Comparison of ENCODE assay signal across 9 cellular contexts in the genomic region with DNA sequence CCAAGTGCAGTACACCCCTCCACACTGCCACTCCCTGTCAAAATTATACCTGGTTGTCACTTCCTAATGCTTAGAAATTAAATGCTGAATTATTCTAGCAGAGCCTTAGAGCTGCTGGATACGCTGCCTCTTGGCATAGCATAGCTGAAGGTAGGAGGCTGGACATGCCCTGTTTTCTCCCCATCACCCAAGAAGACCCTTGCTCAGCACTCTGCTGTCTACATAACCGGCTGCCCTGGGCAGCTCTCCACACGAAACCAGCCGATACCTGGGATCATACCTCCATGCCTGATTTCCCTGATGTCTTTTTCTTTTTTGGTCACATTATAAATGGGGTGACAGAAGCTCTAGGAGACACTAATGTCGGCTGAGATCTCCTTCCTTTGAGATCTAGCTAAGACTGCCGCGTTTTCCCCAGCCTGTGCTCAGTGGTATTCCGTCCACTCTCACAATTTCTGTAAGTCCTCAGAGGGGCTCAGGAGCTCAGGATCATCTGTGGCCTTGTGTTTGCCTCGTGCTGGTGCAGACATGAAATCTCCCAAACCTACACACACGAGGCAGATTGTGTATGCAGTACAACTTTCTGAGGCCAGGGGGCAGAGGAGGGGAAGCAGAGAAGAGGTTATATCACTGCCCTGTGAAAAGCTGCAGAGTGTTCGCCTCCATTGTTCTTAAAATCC. TPM values are rescaled to one million over a fixed set of nuclear protein-coding genes. Genes with fewer than 3 reads are reported as not detected.
A peak's percentile ranks its signal among the peaks of the same experiment; 100 is the strongest.
DNase-seq lines count a peak whose midpoint lies in the region; ATAC-seq and TF ChIP-seq lines count a peak whose summit lies in the region.
"Had no signal": no experiment of that assay in that cellular context is flagged by ENCODE, and none has a peak within 500 bp of the region (broad histone marks: within the 10 kb centered on the region; RNA-seq: fewer than 3 reads in every experiment).

No MANE protein-coding gene starts in this region.

- H2AFZ ChIP-seq in OCI-LY3 (ENCODE audit: low read depth, low read length) (peak overlapping the region; percentile 52; the same call in 1 of the 2 replicates), neural progenitor cell (replicated peaks) (peak overlapping the region; percentile 92)

- no peaks in the 10 kb centered on the region for H3K9me3 ChIP-seq in OCI-LY3 (ENCODE audit: insufficient read depth, low read length)
- H3K9me3 ChIP-seq in neural progenitor cell (ENCODE audit: low read depth), result no peaks in the 10 kb centered on the region
- no peaks in the 10 kb centered on the region for H3K9me3 ChIP-seq in vagina

- no peaks in the 10 kb centered on the region for H4K20me1 ChIP-seq in OCI-LY3 (ENCODE audit: insufficient read depth, low read length)
- no peaks in the 10 kb centered on the region for H4K20me1 ChIP-seq in neural progenitor cell (ENCODE audit: low read depth)

- H3K4me3 ChIP-seq in OCI-LY3 (ENCODE audit: low read length) (no peak overlapping the region), fibroblast of mammary gland (ENCODE audit: control insufficient read depth, low read depth, low read length) (no peak overlapping the region), neural progenitor cell (no peak overlapping the region), vagina (no peak overlapping the region)

- no peaks in the 10 kb centered on the region for H3K27me3 Mint-ChIP-seq in activated T-cell treated with anti-CD3 and anti-CD28 coated beads, Interleukin-2, amount 50 U/mL, for 24 hours
- no peaks in the 10 kb centered on the region for H3K27me3 Mint-ChIP-seq in neural progenitor cell (ENCODE audit: insufficient read depth, low read depth)
- H3K27me3 Mint-ChIP-seq: activated naive CD8-positive, alpha-beta T cell had no signal

- TF ChIP-seq CTCF in OCI-LY3 (IDR thresholded peaks at IDR 0.05; ENCODE audit: low read depth, low read length), result peak; percentile 65
- peak; percentile 79 for TF ChIP-seq CTCF in fibroblast of mammary gland (conservative IDR thresholded peaks at IDR 0.05; ENCODE audit: control insufficient read depth, insufficient read depth, low read depth, low read length)
- TF ChIP-seq CTCF in neural progenitor cell (IDR thresholded peaks at IDR 0.05), result peak; percentile 66
- no peak for TF ChIP-seq CTCF in vagina (IDR thresholded peaks at IDR 0.05)

- H3F3A ChIP-seq in neural progenitor cell (ENCODE audit: low read depth), result no peaks in the 10 kb centered on the region

- H3K4me1 ChIP-seq in OCI-LY3 (ENCODE audit: low read length), result peaks cover 16% of the 10 kb centered on the region
- H3K4me1 ChIP-seq in neural progenitor cell, result no peaks in the 10 kb centered on the region
- H3K4me1 ChIP-seq in vagina, result peaks cover 5% of the 10 kb centered on the region

- no peak overlapping the region for H3K9ac ChIP-seq in OCI-LY3 (ENCODE audit: low read length)
- no peak overlapping the region for H3K9ac ChIP-seq in neural progenitor cell

- H3K79me2 ChIP-seq in OCI-LY3 (ENCODE audit: low read length), result no peaks in the 10 kb centered on the region
- H3K79me2 ChIP-seq in neural progenitor cell (ENCODE audit: low read depth), result no peaks in the 10 kb centered on the region

- H3K4me3 Mint-ChIP-seq in activated T-cell treated with anti-CD3 and anti-CD28 coated beads, Interleukin-2, amount 50 U/mL, for 24 hours, result no peak overlapping the region
- H3K4me3 Mint-ChIP-seq in neural progenitor cell, result no peak overlapping the region
- H3K4me3 Mint-ChIP-seq: activated naive CD8-positive, alpha-beta T cell had no signal

- H3K4me1 Mint-ChIP-seq in activated T-cell treated with anti-CD3 and anti-CD28 coated beads, Interleukin-2, amount 50 U/mL, for 24 hours (ENCODE audit: low read depth), result peaks cover 10% of the 10 kb centered on the region
- H3K4me1 Mint-ChIP-seq in neural progenitor cell, result peaks cover 27% of the 10 kb centered on the region

- H3K27ac Mint-ChIP-seq in activated T-cell treated with anti-CD3 and anti-CD28 coated beads, Interleukin-2, amount 50 U/mL, for 24 hours, result no peak overlapping the region
- peak overlapping the region; percentile 85 for H3K27ac Mint-ChIP-seq in neural progenitor cell
- H3K27ac Mint-ChIP-seq: activated naive CD8-positive, alpha-beta T cell had no signal

- H3K36me3 Mint-ChIP-seq in activated T-cell treated with anti-CD3 and anti-CD28 coated beads, Interleukin-2, amount 50 U/mL, for 24 hours (ENCODE audit: low read depth), result no peaks in the 10 kb centered on the region
- H3K36me3 Mint-ChIP-seq in neural progenitor cell, result no peaks in the 10 kb centered on the region
- H3K36me3 Mint-ChIP-seq: activated naive CD8-positive, alpha-beta T cell had no signal

- in situ Hi-C loops in KBM-7 (cut with MboI; ENCODE audit: low pct_unique_long_range_greater_than_20kb, low sequenced_read_pairs), result no loop called here

- H3K27me3 ChIP-seq in OCI-LY3 (ENCODE audit: low read depth, low read length) (no peaks in the 10 kb centered on the region), neural progenitor cell (no peaks in the 10 kb centered on the region), vagina (no peaks in the 10 kb centered on the region)

- H3K4me2 ChIP-seq in OCI-LY3 (ENCODE audit: low read length), result peak overlapping the region; percentile 33
- no peak overlapping the region for H3K4me2 ChIP-seq in neural progenitor cell

- H3K36me3 ChIP-seq in OCI-LY3 (replicated peaks; ENCODE audit: low read depth, low read length), result no peaks in the 10 kb centered on the region
- H3K36me3 ChIP-seq in neural progenitor cell, result no peaks in the 10 kb centered on the region
- H3K36me3 ChIP-seq in vagina, result no peaks in the 10 kb centered on the region

- TF ChIP-seq POLR2A in vagina (IDR thresholded peaks at IDR 0.05), result no peak

- DNase-seq in GDM1 (lab: John Stamatoyannopoulos, UW) (peak; percentile 60), KBM-7 (peak; percentile 87), fibroblast of mammary gland (ENCODE audit: low read depth) (peak; percentile 59), neural progenitor cell (ENCODE audit: low spot score) (peak; percentile 79), vagina (ENCODE audit: extremely low spot score in 2 of 2) (no peak)
- peak; percentile 75 for DNase-seq in activated T-cell treated with anti-CD3 and anti-CD28 coated beads, Interleukin-2, amount 50 U/mL, for 24 hours

- H3K27ac ChIP-seq in OCI-LY3 (ENCODE audit: low read length) (no peak overlapping the region), neural progenitor cell (no peak overlapping the region), vagina (no peak overlapping the region)

- no peak for ATAC-seq in HG03457 (IDR thresholded peaks at IDR 0.05; ENCODE audit: unreplicated experiment)

- H3K9me3 Mint-ChIP-seq in activated T-cell treated with anti-CD3 and anti-CD28 coated beads, Interleukin-2, amount 50 U/mL, for 24 hours, result no peaks in the 10 kb centered on the region
- no peaks in the 10 kb centered on the region for H3K9me3 Mint-ChIP-seq in neural progenitor cell

- intact Hi-C loops in vagina (cut with DNase I), result loop anchor here (5.0 to 10.0 kb wide), 2 partner anchors 108 to 1485 kb away; a partner anchor contains a TSS

RNA-seq across cellular contexts. Expression of a gene that starts 13.5 kb away (rescaled TPM):
- total RNA-seq in neural progenitor cell (ENCODE audit: low replicate concordance), result 0.37 TPM in 1 of 2 replicates, not detected in the other
- total RNA-seq in vagina, result 16.7 TPM

RNA-seq across cellular contexts. Expression of a gene that starts 30.4 kb away (rescaled TPM):
- total RNA-seq in neural progenitor cell (ENCODE audit: low replicate concordance) (3.3 and 6.2 TPM in 2 replicates), vagina (11.0 TPM)

RNA-seq across cellular contexts. Expression of a gene that starts 36.1 kb away (rescaled TPM):
- total RNA-seq in neural progenitor cell (ENCODE audit: low replicate concordance) (42.9 and 73.2 TPM in 2 replicates), vagina (39.5 TPM)

RNA-seq across cellular contexts. Expression of a gene that starts 54.0 kb away (rescaled TPM):
- total RNA-seq in neural progenitor cell (ENCODE audit: low replicate concordance) (148 and 181 TPM in 2 replicates), vagina (481 TPM)

Comparison
In these comparisons a context has a peak if more than half of its experiments do, and no peak if none do; other contexts are left out.
1. DNase-seq: peak in GDM1 (single experiment), KBM-7 (single experiment), activated T-cell treated with anti-CD3 and anti-CD28 coated beads, Interleukin-2, amount 50 U/mL, for 24 hours (single experiment), fibroblast of mammary gland (single experiment) and neural progenitor cell (single experiment); none in vagina (0 of 2).
2. CTCF ChIP-seq: peak in OCI-LY3 (single experiment), fibroblast of mammary gland (single experiment) and neural progenitor cell (single experiment); none in vagina (0 of 3).
3. RNA of a gene that starts 13.5 kb away (total RNA-seq): 16.7 TPM in vagina (single experiment); 0.37 TPM in neural progenitor cell; every median in the first group is over 10 times any median in the second.